ENCODE assay signal across 8 cellular contexts in the genomic region with DNA sequence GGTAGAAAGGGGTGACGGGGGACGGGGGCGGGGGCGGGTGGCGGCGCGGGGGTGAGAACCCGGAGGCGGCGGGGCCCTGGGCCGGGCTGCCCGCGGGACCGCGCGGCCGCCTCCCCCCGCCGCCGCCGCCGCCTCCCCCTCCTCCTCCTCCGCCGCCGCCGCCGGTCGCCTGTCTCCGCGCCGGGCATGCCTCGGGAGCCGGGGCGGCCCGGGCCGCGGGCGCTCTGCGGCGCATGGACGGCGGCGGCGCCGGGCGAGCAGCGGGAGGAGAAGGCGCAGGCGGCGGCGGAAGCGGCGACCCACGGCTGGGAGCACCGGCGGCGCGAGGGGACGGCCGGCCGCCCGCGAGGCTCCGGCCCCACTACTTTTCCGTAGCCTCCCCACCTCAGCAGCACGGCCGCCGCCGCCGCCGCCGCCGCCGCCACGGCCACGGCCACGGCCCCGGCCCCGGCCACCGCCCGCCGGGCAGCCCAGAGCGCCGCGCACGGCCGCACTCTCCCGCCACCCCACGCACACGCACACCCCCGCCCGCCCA. TPM values are rescaled to one million over a fixed set of nuclear protein-coding genes. Genes with fewer than 3 reads are reported as not detected.
DNase-seq lines count a peak whose midpoint lies in the region; ATAC-seq and FAIRE-seq lines count a peak whose summit lies in the region.

Gene NPAS3 (plus strand): TSS at position 161 of the 535 bp plus-strand sequence.

- DNase-seq in astrocyte of the hippocampus (ENCODE audit: low read depth, low spot score) (peak; percentile 69), immature natural killer cell (peak in 1 of 3 donors; percentile 3), ACHN (no peak), GM19239 (ENCODE audit: insufficient read length, low spot score) (no peak), NCI-H1694 (lab: John Stamatoyannopoulos, UW) (no peak)
- DNase-seq in stimulated activated naive CD8-positive, alpha-beta T cell treated with anti-CD3 and anti-CD28 coated beads, Interleukin-15, amount 100 ng/mL, for 72 hours = no peak

- H3K9ac ChIP-seq in ES-I3 (ENCODE audit: low read depth, low read length) = peak within 1 kb of the TSS; percentile 87

- FAIRE-seq in GM19239 (lab: Jason Lieb, UNC) = no peak

- peaks cover 4 to 9% (median 5%) of the 10 kb centered on the region in 3 donors for H3K36me3 Mint-ChIP-seq in immature natural killer cell

- peaks cover 2 to 30% (median 9%) of the 10 kb centered on the region in 6 donors for H3K9me3 Mint-ChIP-seq in immature natural killer cell
- no peaks in the 10 kb centered on the region for H3K9me3 Mint-ChIP-seq in stimulated activated naive CD8-positive, alpha-beta T cell treated with anti-CD3 and anti-CD28 coated beads, Interleukin-15, amount 100 ng/mL, for 72 hours

- H3K36me3 ChIP-seq in ES-I3 (ENCODE audit: insufficient read depth, low read length) = no peaks in the 10 kb centered on the region

- H3K27ac Mint-ChIP-seq in immature natural killer cell = peak within 1 kb of the TSS in 2 of 6 donors; percentile 57 to 77
- H3K27ac Mint-ChIP-seq in stimulated activated naive CD8-positive, alpha-beta T cell treated with anti-CD3 and anti-CD28 coated beads, Interleukin-15, amount 100 ng/mL, for 72 hours = peak within 1 kb of the TSS; percentile 21 to 57

- peak within 1 kb of the TSS; percentile 77 to 82 (median 78) for H3K4me3 Mint-ChIP-seq in immature natural killer cell
- peak within 1 kb of the TSS; percentile 86 to 88 for H3K4me3 Mint-ChIP-seq in stimulated activated naive CD8-positive, alpha-beta T cell treated with anti-CD3 and anti-CD28 coated beads, Interleukin-15, amount 100 ng/mL, for 72 hours

- ATAC-seq in HG02678 (IDR thresholded peaks at IDR 0.05; ENCODE audit: unreplicated experiment) = peak; percentile 31
- ATAC-seq in stimulated activated naive CD8-positive, alpha-beta T cell treated with anti-CD3 and anti-CD28 coated beads, Interleukin-15, amount 100 ng/mL, for 72 hours = peak; percentile 50

- peaks cover 27% of the 10 kb centered on the region for H3K4me1 ChIP-seq in ES-I3 (ENCODE audit: insufficient read depth, low read length)

- in situ Hi-C loops in ACHN (cut with HindIII; ENCODE audit: low pct_ligation_motif_present, low pct_unique_long_range_greater_than_20kb, low sequenced_read_pairs) = no loop called here

- H3K9me3 ChIP-seq in ES-I3 (ENCODE audit: control insufficient read depth, insufficient read depth, low read length) = no peaks in the 10 kb centered on the region

- peaks cover 14 to 27% of the 10 kb centered on the region in 2 donors for H3K4me1 Mint-ChIP-seq in immature natural killer cell
- H3K4me1 Mint-ChIP-seq in stimulated activated naive CD8-positive, alpha-beta T cell treated with anti-CD3 and anti-CD28 coated beads, Interleukin-15, amount 100 ng/mL, for 72 hours = peaks cover 22% of the 10 kb centered on the region

- H3K27me3 Mint-ChIP-seq in immature natural killer cell (ENCODE audit: low read depth in 3 of 3) = peaks cover 16 to 37% (median 29%) of the 10 kb centered on the region in 3 donors
- H3K27me3 Mint-ChIP-seq in stimulated activated naive CD8-positive, alpha-beta T cell treated with anti-CD3 and anti-CD28 coated beads, Interleukin-15, amount 100 ng/mL, for 72 hours = peaks cover 75% of the 10 kb centered on the region

RNA-seq across cellular contexts. Expression of gene NPAS3, which starts in this region (rescaled TPM):
- not detected for polyA plus RNA-seq in immature natural killer cell
